Comparison of ENCODE assay signal across 8 cellular contexts in the genomic region with DNA sequence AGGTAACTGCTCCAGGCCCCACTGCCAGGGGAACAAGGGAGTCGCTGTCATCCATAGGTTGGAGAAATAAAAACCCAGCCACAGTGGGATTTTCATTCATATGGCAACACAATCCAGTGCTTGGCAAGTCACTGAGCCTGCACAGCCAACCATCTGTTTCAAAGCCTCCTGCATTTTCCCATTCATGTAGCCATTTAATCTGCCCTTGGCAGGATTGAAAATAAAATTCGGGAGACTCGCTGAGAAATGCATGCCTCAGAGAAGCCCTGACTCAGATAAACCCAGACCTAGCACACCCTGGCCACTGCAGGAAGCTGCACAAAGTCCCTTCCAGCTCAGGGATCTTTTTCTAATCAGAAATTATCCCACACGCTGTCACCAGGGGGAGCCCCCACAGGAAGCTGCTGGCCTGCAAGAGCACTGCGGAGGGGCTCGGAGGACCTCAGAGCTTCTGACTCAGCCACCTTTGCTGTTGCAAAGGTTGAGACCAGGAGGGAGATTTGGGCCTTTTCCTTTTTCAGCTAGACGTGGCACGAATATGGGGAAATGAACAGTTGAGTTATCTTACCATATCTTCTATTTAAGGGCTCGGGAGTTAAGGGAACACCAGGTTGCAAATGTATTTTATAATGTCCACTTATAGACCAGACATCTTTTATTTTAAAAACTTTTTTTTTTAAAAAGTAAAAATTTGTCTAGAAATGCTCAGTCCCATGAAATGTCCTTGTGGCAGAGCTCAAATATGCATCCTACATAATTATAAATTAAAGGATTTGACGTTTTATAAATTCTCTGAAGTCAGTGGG.
DNase-seq lines count a peak whose midpoint lies in the region; ATAC-seq and TF ChIP-seq lines count a peak whose summit lies in the region.

No MANE protein-coding gene starts in this region.

- TF ChIP-seq CTCF in GM20000 (IDR thresholded peaks at IDR 0.05; ENCODE audit: extremely low read depth, missing control alignments) (peak; percentile 73), PC-3 (conservative IDR thresholded peaks at IDR 0.05; ENCODE audit: low read depth, low read length) (peak; percentile 93), thoracic aorta (IDR thresholded peaks at IDR 0.05) (peak; percentile 73)

- CTCF ChIA-PET in PC-3 (lab: Charles Lee) = interaction anchor here (0.5 to 1.7 kb wide), 9 partner anchors 11 to 470 kb away, joined by 3 to 39 read pairs (median 4); no protein-coding TSS in a partner anchor

- no peaks in the 10 kb centered on the region for H3K9me3 Mint-ChIP-seq in activated T-cell treated with anti-CD3 and anti-CD28 coated beads, Interleukin-2, amount 50 U/mL, for 4 hours

- no peaks in the 10 kb centered on the region for H3K36me3 Mint-ChIP-seq in activated T-cell treated with anti-CD3 and anti-CD28 coated beads, Interleukin-2, amount 50 U/mL, for 4 hours (ENCODE audit: insufficient read depth)

- no peak overlapping the region for H3K27ac ChIP-seq in PC-3 (ENCODE audit: low read length)
- H3K27ac ChIP-seq in thoracic aorta = no peak overlapping the region

- ATAC-seq in HG03571 (IDR thresholded peaks at IDR 0.05; ENCODE audit: unreplicated experiment) (peak; percentile 84), PC-3 (peak; percentile 99), thoracic aorta (ENCODE audit: insufficient number of reproducible peaks, low FRiP score, low read depth) (no peak)
- peak; percentile 84 to 93 for ATAC-seq in activated T-cell treated with anti-CD3 and anti-CD28 coated beads, Interleukin-2, amount 50 U/mL, for 4 hours

- DNase-seq in DMS153 (lab: John Stamatoyannopoulos, UW) = peak; percentile 63
- peak; percentile 54 for DNase-seq in GM20000 (ENCODE audit: low spot score)
- DNase-seq in PC-3 = peak; percentile 90
- peak; percentile 46 for DNase-seq in activated T-cell treated with anti-CD3 and anti-CD28 coated beads, Interleukin-2, amount 50 U/mL, for 4 hours
- DNase-seq in fibroblast of peridontal ligament (ENCODE audit: extremely low read depth) = peak; percentile 77
- peak in 42 of 56 donors; percentile 1 to 69 (median 24) for DNase-seq in nucleus accumbens (lab: John Stamatoyannopoulos, UW)
- DNase-seq in thoracic aorta (ENCODE audit: low spot score) = no peak

- peak overlapping the region; percentile 47 for H2AFZ ChIP-seq in PC-3 (ENCODE audit: low read length)

- no peaks in the 10 kb centered on the region for H3K9me2 ChIP-seq in PC-3 (replicated peaks; ENCODE audit: low read length)

- H3K9ac ChIP-seq in PC-3 (ENCODE audit: low read length) = no peak overlapping the region

- H3K27me3 Mint-ChIP-seq in activated T-cell treated with anti-CD3 and anti-CD28 coated beads, Interleukin-2, amount 50 U/mL, for 4 hours (ENCODE audit: low read depth) = peaks cover 11% of the 10 kb centered on the region

- H3K4me2 ChIP-seq in PC-3 (ENCODE audit: low read length) = peak overlapping the region; percentile 55

- no peaks in the 10 kb centered on the region for H4K20me1 ChIP-seq in PC-3 (ENCODE audit: low read length)

- H3K4me1 Mint-ChIP-seq in activated T-cell treated with anti-CD3 and anti-CD28 coated beads, Interleukin-2, amount 50 U/mL, for 4 hours (ENCODE audit: low read depth) = peaks cover 2% of the 10 kb centered on the region

- BruUV-seq in PC-3 (replicated peaks; lab: Mats Ljungman, UMichigan) = no TSS peak

- H3K36me3 ChIP-seq in PC-3 (ENCODE audit: low read depth, low read length) (no peaks in the 10 kb centered on the region), thoracic aorta (no peaks in the 10 kb centered on the region)

- no peaks in the 10 kb centered on the region for H3K79me2 ChIP-seq in PC-3 (ENCODE audit: low read length)

- no peaks in the 10 kb centered on the region for H3K9me3 ChIP-seq in PC-3 (ENCODE audit: low read length)
- H3K9me3 ChIP-seq in thoracic aorta = no peaks in the 10 kb centered on the region

- H3K4me3 Mint-ChIP-seq in activated T-cell treated with anti-CD3 and anti-CD28 coated beads, Interleukin-2, amount 50 U/mL, for 4 hours = no peak overlapping the region

- H3K4me3 ChIP-seq in PC-3 (ENCODE audit: low read length) (peak overlapping the region; percentile 21; the same call in 1 of the 2 replicates), thoracic aorta (no peak overlapping the region)

- H3F3A ChIP-seq in PC-3 (ENCODE audit: low read length, unreplicated experiment) = no peaks in the 10 kb centered on the region

- H3K4me1 ChIP-seq in PC-3 (ENCODE audit: insufficient read depth, low read length) = peaks cover 4% of the 10 kb centered on the region; the same call in 1 of the 2 replicates
- peaks cover 0 to 6% of the 10 kb centered on the region in 2 donors for H3K4me1 ChIP-seq in thoracic aorta (ENCODE audit: control insufficient read depth in 1 of 2, low read depth in 2 of 2)

- no peaks in the 10 kb centered on the region for H3K27me3 ChIP-seq in PC-3 (ENCODE audit: low read length)
- no peaks in the 10 kb centered on the region for H3K27me3 ChIP-seq in thoracic aorta (replicated peaks; ENCODE audit: insufficient read depth)

- POLR2A ChIA-PET in PC-3 (lab: Charles Lee; ENCODE audit: unreplicated experiment) = interaction anchor here (0.6 kb wide), 1 partner anchor 11 kb away, joined by 36 read pairs; no protein-coding TSS in a partner anchor

- intact Hi-C loops in PC-3 (cut with micrococcal nuclease) = loop anchor here (1.0 to 2.0 kb wide), 2 partner anchors 74 to 926 kb away; no protein-coding TSS in a partner anchor
